Comparison of ENCODE assay signal across 24 cellular contexts in the genomic region with DNA sequence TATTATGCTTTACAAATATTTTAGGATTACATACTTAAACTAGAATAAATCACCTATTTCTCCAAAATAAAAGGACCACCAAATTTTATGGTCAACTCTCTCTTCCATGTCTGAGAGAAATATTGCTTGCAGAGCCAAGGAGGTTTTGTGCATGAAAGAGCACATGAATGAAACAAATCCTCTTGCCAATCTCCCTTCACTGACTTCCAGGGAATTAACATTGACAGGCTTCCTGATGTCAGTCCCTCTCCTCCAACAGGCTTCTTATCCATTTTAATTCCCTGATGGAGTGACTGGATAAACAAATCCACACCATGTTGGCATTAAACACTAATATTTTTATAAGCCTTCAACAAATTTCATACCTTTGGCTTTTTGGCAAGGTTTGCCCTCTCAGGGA.
"Had no signal": no experiment of that assay in that cellular context is flagged by ENCODE, and none has a peak within 500 bp of the region (broad histone marks: within the 10 kb centered on the region; RNA-seq: fewer than 3 reads in every experiment).

No MANE protein-coding gene starts in this region.

- H3K27ac ChIP-seq: adrenal gland, ascending aorta, brain microvascular endothelial cell, coronary artery, esophagus muscularis mucosa, left ventricle myocardium inferior, sigmoid colon, stomach, suprapubic skin, tibial nerve, VCaP had no signal

- ATAC-seq: stimulated activated memory B cell treated with anti-CD40 and anti-IgM and Interleukin-4, amounts not matched to agents 10 μg/mL and 1 μg/mL and 100 μg/mL, for 72 hours had no signal

- H3K27me3 ChIP-seq: adrenal gland, ascending aorta, brain microvascular endothelial cell, esophagus muscularis mucosa, sigmoid colon, stomach, suprapubic skin, tibial nerve had no signal

- H3K4me2 ChIP-seq: smooth muscle cell had no signal

- H3K9me3 ChIP-seq: adrenal gland, ascending aorta, sigmoid colon had no signal

- DNase-seq: activated CD4-positive, alpha-beta T cell treated with anti-CD3 and anti-CD28 coated beads for 1 hour; activated CD4-positive, alpha-beta T cell treated with anti-CD3 and anti-CD28 coated beads, Interleukin-2, amount 50 U/mL, for 1 hour; activated CD8-positive, alpha-beta memory T cell treated with anti-CD3 and anti-CD28 coated beads, Interleukin-2, amount 50 U/mL, for 4 hours; activated naive CD4-positive, alpha-beta T cell; activated T-cell treated with anti-CD3 and anti-CD28 coated beads, Interleukin-2, amount 50 U/mL, for 24 hours; adrenal gland; brain microvascular endothelial cell; hippocampal formation; kidney glomerular epithelial cell; left ventricle myocardium inferior; nephron progenitor cell; occipital lobe; sigmoid colon; stimulated activated CD4-positive, alpha-beta T cell treated with anti-CD3 and anti-CD28 coated beads, Interleukin-15, amount 100 ng/mL, for 24 hours; stomach had no signal

- H3K4me3 ChIP-seq: adrenal gland, ascending aorta, coronary artery, esophagus muscularis mucosa, left ventricle myocardium inferior, sigmoid colon, smooth muscle cell, stomach, suprapubic skin, tibial nerve had no signal

- H3K36me3 ChIP-seq: adrenal gland, ascending aorta, brain microvascular endothelial cell, esophagus muscularis mucosa, left ventricle myocardium inferior, sigmoid colon, stomach, suprapubic skin, tibial nerve had no signal

- FAIRE-seq: frontal cortex had no signal
